In genomic region chr20:35319206-35320197, GRCh38 we compare ENCODE assay signal across 1 cellular context.
TF ChIP-seq lines count a peak whose summit lies in the region.

No MANE protein-coding gene starts in this region.

TF ChIP-seq in HEK293, 187 proteins besides CTCF, POLR2A, EP300 and RAD21 (continued from another document and continues in another):
- TF ChIP-seq PBX3 (CRISPR knock-in tag; IDR thresholded peaks at IDR 0.05) (no peak), ZNF214 (tag by site-specific recombination; IDR thresholded peaks at IDR 0.05; ENCODE audit: borderline replicate concordance) (no peak), ZNF138 (tag by site-specific recombination; IDR thresholded peaks at IDR 0.05; ENCODE audit: borderline replicate concordance) (no peak), ZNF626 (tag by site-specific recombination; IDR thresholded peaks at IDR 0.05) (no peak), ZNF747 (tag by site-specific recombination; IDR thresholded peaks at IDR 0.05) (no peak), EGR2 (tag by site-specific recombination; IDR thresholded peaks at IDR 0.05; ENCODE audit: low read depth) (no peak), HOXD13 (CRISPR knock-in tag; IDR thresholded peaks at IDR 0.05; ENCODE audit: borderline replicate concordance) (no peak; the same call in 1 of the 2 replicates), TCF7L2 (IDR thresholded peaks at IDR 0.05; ENCODE audit: borderline replicate concordance, low read depth, low read length) (peak; percentile 60; the same call in 1 of the 2 replicates), ZNF146 (tag by site-specific recombination; IDR thresholded peaks at IDR 0.05) (peak; percentile 28; the same call in 1 of the 2 replicates), ZNF585B (tag by site-specific recombination; IDR thresholded peaks at IDR 0.05) (no peak), ZNF202 (tag by site-specific recombination; IDR thresholded peaks at IDR 0.05; ENCODE audit: borderline replicate concordance) (no peak), BCL6B (tag by site-specific recombination; IDR thresholded peaks at IDR 0.05) (no peak), ZNF610 (tag by site-specific recombination; IDR thresholded peaks at IDR 0.05; ENCODE audit: borderline replicate concordance) (no peak), ZNF555 (tag by site-specific recombination; conservative IDR thresholded peaks at IDR 0.05) (no peak), ZBTB10 (tag by site-specific recombination; IDR thresholded peaks at IDR 0.05) (no peak), ZNF692 (tag by site-specific recombination; IDR thresholded peaks at IDR 0.05) (peak; percentile 99), ZNF785 (tag by site-specific recombination; IDR thresholded peaks at IDR 0.05) (no peak), ZNF792 (tag by site-specific recombination; IDR thresholded peaks at IDR 0.05) (no peak), ZNF23 (tag by site-specific recombination; IDR thresholded peaks at IDR 0.05; ENCODE audit: borderline replicate concordance) (no peak), ZNF670 (tag by site-specific recombination; IDR thresholded peaks at IDR 0.05; ENCODE audit: low read depth) (no peak), ZFP41 (tag by site-specific recombination; IDR thresholded peaks at IDR 0.05; ENCODE audit: borderline replicate concordance) (no peak), ZNF391 (tag by site-specific recombination; IDR thresholded peaks at IDR 0.05; ENCODE audit: borderline replicate concordance, low read depth) (peak; percentile 75; the same call in 1 of the 2 replicates), ZXDB (tag by site-specific recombination; IDR thresholded peaks at IDR 0.05) (peak; percentile 95), PRDM6 (tag by site-specific recombination; IDR thresholded peaks at IDR 0.05) (peak; percentile 100), ZNF473 (tag by site-specific recombination; IDR thresholded peaks at IDR 0.05) (no peak), ZNF623 (tag by site-specific recombination; IDR thresholded peaks at IDR 0.05) (no peak), ZNF513 (tag by site-specific recombination; IDR thresholded peaks at IDR 0.05) (no peak; the same call in 1 of the 2 replicates), ZNF843 (tag by site-specific recombination; IDR thresholded peaks at IDR 0.05) (peak; percentile 98), ZNF777 (tag by site-specific recombination; IDR thresholded peaks at IDR 0.05; ENCODE audit: borderline replicate concordance) (no peak), TRIM28 (IDR thresholded peaks at IDR 0.05; ENCODE audit: borderline replicate concordance, low read length) (no peak), ZNF830 (tag by site-specific recombination; IDR thresholded peaks at IDR 0.05; ENCODE audit: low read depth) (no peak), ZNF548 (tag by site-specific recombination; IDR thresholded peaks at IDR 0.05) (no peak), HOXC10 (CRISPR knock-in tag; IDR thresholded peaks at IDR 0.05) (no peak), ZNF148 (tag by site-specific recombination; IDR thresholded peaks at IDR 0.05; ENCODE audit: borderline replicate concordance) (no peak), ZNF248 (tag by site-specific recombination; IDR thresholded peaks at IDR 0.05) (no peak), ZNF184 (tag by site-specific recombination; IDR thresholded peaks at IDR 0.05) (peak; percentile 52), ZNF654 (tag by site-specific recombination; IDR thresholded peaks at IDR 0.05; ENCODE audit: low read depth) (no peak; the same call in 1 of the 2 replicates), SALL2 (tag by site-specific recombination; IDR thresholded peaks at IDR 0.05; ENCODE audit: borderline replicate concordance) (no peak), BCL11B (tag by site-specific recombination; IDR thresholded peaks at IDR 0.05; ENCODE audit: low read depth) (no peak), OSR2 (tag by site-specific recombination; IDR thresholded peaks at IDR 0.05) (peak; percentile 98), REST (tag by site-specific recombination; IDR thresholded peaks at IDR 0.05) (no peak; the same call in 1 of the 2 replicates), ZNF114 (tag by site-specific recombination; IDR thresholded peaks at IDR 0.05) (no peak), ZNF239 (tag by site-specific recombination; IDR thresholded peaks at IDR 0.05) (peak; percentile 11; the same call in 1 of the 2 replicates), ZBTB21 (tag by site-specific recombination; IDR thresholded peaks at IDR 0.05) (peak; percentile 71), ZNF707 (tag by site-specific recombination; IDR thresholded peaks at IDR 0.05) (no peak), ZNF580 (tag by site-specific recombination; IDR thresholded peaks at IDR 0.05) (no peak), SP2 (tag by site-specific recombination; IDR thresholded peaks at IDR 0.05) (peak; percentile 68), ZNF530 (tag by site-specific recombination; IDR thresholded peaks at IDR 0.05; ENCODE audit: low read depth) (no peak), ZFP69B (tag by site-specific recombination; IDR thresholded peaks at IDR 0.05) (peak; percentile 99), SCRT2 (tag by site-specific recombination; IDR thresholded peaks at IDR 0.05) (peak; percentile 50; the same call in 1 of the 2 replicates), ZNF521 (tag by site-specific recombination; IDR thresholded peaks at IDR 0.05) (no peak), WT1 (tag by site-specific recombination; IDR thresholded peaks at IDR 0.05) (peak; percentile 100), ZBTB8A (tag by site-specific recombination; IDR thresholded peaks at IDR 0.05) (peak; percentile 65), ZNF221 (tag by site-specific recombination; IDR thresholded peaks at IDR 0.05; ENCODE audit: borderline replicate concordance) (no peak)
